Comparison of ENCODE assay signal across 8 cellular contexts in genomic region chrX:8731579-8732395, GRCh38. TPM values are rescaled to one million over a fixed set of nuclear protein-coding genes. Genes with fewer than 3 reads are reported as not detected.
DNase-seq lines count a peak whose midpoint lies in the region; ATAC-seq and TF ChIP-seq lines count a peak whose summit lies in the region.

Gene ANOS1, minus strand, starts transcription at chrX:8732137. Its CDS starts 101 bp downstream, at chrX:8732036.

- H3K4me1 ChIP-seq in lower lobe of right lung = no peaks in the 10 kb centered on the region
- H3K4me1 ChIP-seq in transverse colon = peaks cover 0 to 6% (median 0%) of the 10 kb centered on the region in 4 donors

- H3K27me3 ChIP-seq in lower lobe of right lung (ENCODE audit: low read depth) (no peaks in the 10 kb centered on the region), transverse colon (peaks cover 32% of the 10 kb centered on the region)

- peaks cover 0 to 7% (median 0%) of the 10 kb centered on the region in 4 donors for H3K4me1 Mint-ChIP-seq in naive thymus-derived CD8-positive, alpha-beta T cell

- H3K27ac ChIP-seq in lower lobe of right lung (peak within 1 kb of the TSS; percentile 24), transverse colon (no peak within 1 kb of the TSS)

- peak within 1 kb of the TSS in 5 of 10 donors; percentile 11 to 56 (median 24) for H3K4me3 Mint-ChIP-seq in naive thymus-derived CD8-positive, alpha-beta T cell

- intact Hi-C loops in lower lobe of right lung (cut with DNase I) (no loop called here), transverse colon (cut with DNase I; ENCODE audit: low total_unique reads) (no loop called here)

- H3K9me3 Mint-ChIP-seq in naive thymus-derived CD8-positive, alpha-beta T cell = peaks cover 0 to 3% (median 0%) of the 10 kb centered on the region in 9 donors

- H3K36me3 Mint-ChIP-seq in naive thymus-derived CD8-positive, alpha-beta T cell = no peaks in the 10 kb centered on the region

- WGBS in transverse colon (ENCODE audit: low coverage in 1 of 2), 2 donors = 5% methylated on average over 30 of the region's 87 CpGs; no CpG with 5 or more reads in 1 of the 2 donors

- DNase-seq in AG09309 (ENCODE audit: low read depth) = no peak
- no peak for DNase-seq in LNCaP clone FGC (ENCODE audit: low read depth)
- DNase-seq in choroid plexus epithelial cell (ENCODE audit: low read depth) = peak; percentile 11
- DNase-seq in lower lobe of right lung = peak; percentile 81
- no peak for DNase-seq in transverse colon
- DNase-seq in naive thymus-derived CD8-positive, alpha-beta T cell = no peak

- POLR2A ChIA-PET in naive thymus-derived CD8-positive, alpha-beta T cell (lab: Charles Lee) = no interaction called here

- TF ChIP-seq POLR2A in transverse colon (IDR thresholded peaks at IDR 0.05) = no peak

- TF ChIP-seq CTCF in AG09309 (IDR thresholded peaks at IDR 0.05; ENCODE audit: control insufficient read depth, insufficient read depth, low read depth, low read length, missing control alignments) = no peak
- TF ChIP-seq CTCF in LNCaP clone FGC (IDR thresholded peaks at IDR 0.05; ENCODE audit: control insufficient read depth, extremely low read depth, insufficient read depth) = peak; percentile 12; the same call in 1 of the 2 replicates
- TF ChIP-seq CTCF in choroid plexus epithelial cell (conservative IDR thresholded peaks at IDR 0.05; ENCODE audit: low read depth, low read length) = no peak
- TF ChIP-seq CTCF in lower lobe of right lung (IDR thresholded peaks at IDR 0.05) = no peak
- TF ChIP-seq CTCF in transverse colon (IDR thresholded peaks at IDR 0.05) = no peak

- peaks cover 13 to 27% (median 19%) of the 10 kb centered on the region in 5 donors for H3K27me3 Mint-ChIP-seq in naive thymus-derived CD8-positive, alpha-beta T cell

- no peak for TF ChIP-seq EP300 in transverse colon (IDR thresholded peaks at IDR 0.05; ENCODE audit: low read depth)

- in situ Hi-C loops in transverse colon (cut with MboI; ENCODE audit: low pct_ligation_motif_present in 1 of 4, low pct_unique_long_range_greater_than_20kb in 1 of 4, low sequenced_read_pairs in 3 of 4) = loop anchor here (10.0 to 25.0 kb wide), 2 partner anchors 737 to 744 kb away; no protein-coding TSS in a partner anchor

- peak within 1 kb of the TSS in 1 of 10 donors; percentile 35 for H3K27ac Mint-ChIP-seq in naive thymus-derived CD8-positive, alpha-beta T cell

- H3K36me3 ChIP-seq in lower lobe of right lung (no peaks in the 10 kb centered on the region), transverse colon (no peaks in the 10 kb centered on the region)

- H3K9me3 ChIP-seq in lower lobe of right lung (no peaks in the 10 kb centered on the region), transverse colon (no peaks in the 10 kb centered on the region)

- peak within 1 kb of the TSS; percentile 41 for H3K4me3 ChIP-seq in AG09309 (ENCODE audit: control insufficient read depth, low read depth, low read length)
- H3K4me3 ChIP-seq in LNCaP clone FGC (ENCODE audit: low read depth, low read length) = peak within 1 kb of the TSS; percentile 23; the same call in 1 of the 2 replicates
- H3K4me3 ChIP-seq in choroid plexus epithelial cell (ENCODE audit: low read depth, low read length) = peak within 1 kb of the TSS; percentile 26
- H3K4me3 ChIP-seq in lower lobe of right lung = peak within 1 kb of the TSS; percentile 54
- peak within 1 kb of the TSS in 3 of 4 donors; percentile 8 to 44 (median 26) for H3K4me3 ChIP-seq in transverse colon

- peak; percentile 96 for ATAC-seq in lower lobe of right lung
- no peak for ATAC-seq in GM21447 (IDR thresholded peaks at IDR 0.05; ENCODE audit: unreplicated experiment)
- no peak for ATAC-seq in GM21717 (IDR thresholded peaks at IDR 0.05; ENCODE audit: unreplicated experiment)
- ATAC-seq in naive thymus-derived CD8-positive, alpha-beta T cell = no peak

RNA-seq across cellular contexts. Expression of gene ANOS1, which starts in this region (rescaled TPM):
- total RNA-seq in lower lobe of right lung = 46.2 TPM
- under 1 TPM in 2 of 4 donors, not detected in 2; 0.14 to 0.16 TPM for total RNA-seq in transverse colon
- not detected for total RNA-seq in naive thymus-derived CD8-positive, alpha-beta T cell
- polyA plus RNA-seq in naive thymus-derived CD8-positive, alpha-beta T cell = not detected

Comparison
In these comparisons a context has a peak if more than half of its experiments do, and no peak if none do; other contexts are left out.
1. RNA of gene ANOS1 (total RNA-seq): 46.2 TPM in lower lobe of right lung (single experiment); 0.14 to 0.16 TPM in transverse colon and not detected in naive thymus-derived CD8-positive, alpha-beta T cell; every median in the first group is over 10 times any median in the second.
2. DNase-seq: peak in choroid plexus epithelial cell (single experiment) and lower lobe of right lung (single experiment); none in AG09309 (single experiment), LNCaP clone FGC (single experiment), transverse colon (single experiment) and naive thymus-derived CD8-positive, alpha-beta T cell (0 of 10).
3. ATAC-seq: peak in lower lobe of right lung (2 of 2); none in GM21447 (single experiment), GM21717 (single experiment) and naive thymus-derived CD8-positive, alpha-beta T cell (0 of 2).
4. Peak in every context shown above with its lines, with median percentiles within 50 percentile points of each other: H3K4me3 ChIP-seq.